23 cellular contexts compared by ENCODE assay signal in the genomic region with DNA sequence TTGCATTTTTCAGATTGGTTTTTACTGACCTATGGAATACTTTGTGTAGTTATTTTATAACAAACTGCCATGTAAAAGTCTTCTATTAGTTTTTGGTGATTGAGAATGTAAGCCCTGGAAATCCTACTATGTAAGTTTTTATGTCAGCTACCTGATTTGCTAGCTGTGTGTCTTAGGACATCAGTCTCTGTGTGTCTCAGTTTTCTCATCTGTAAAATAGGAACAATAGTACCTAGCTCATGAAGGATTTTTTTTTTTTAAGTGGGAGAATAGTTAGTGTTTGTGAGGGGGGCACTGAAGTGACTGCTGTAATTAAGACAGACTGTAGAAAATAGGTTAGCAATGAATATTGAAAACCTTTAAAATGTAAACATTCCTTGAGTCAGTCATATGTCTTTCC. TPM values are rescaled to one million over a fixed set of nuclear protein-coding genes. Genes with fewer than 3 reads are reported as not detected.
A peak's percentile ranks its signal among the peaks of the same experiment; 100 is the strongest.
DNase-seq lines count a peak whose midpoint lies in the region; ATAC-seq, FAIRE-seq and TF ChIP-seq lines count a peak whose summit lies in the region.
"Had no signal": no experiment of that assay in that cellular context is flagged by ENCODE, and none has a peak within 500 bp of the region (broad histone marks: within the 10 kb centered on the region; RNA-seq: fewer than 3 reads in every experiment).

No MANE protein-coding gene starts in this region.

- H3K9me3 ChIP-seq in HepG2 (ENCODE audit: low read length) (no peaks in the 10 kb centered on the region), right lobe of liver (no peaks in the 10 kb centered on the region), WERI-Rb-1 (ENCODE audit: severe bottlenecking) (no peaks in the 10 kb centered on the region)
- H3K9me3 ChIP-seq: A549; BE2C; BLaER1 treated with 17β-estradiol and CSF1 and Interleukin-3, amounts not matched to agents 10 nM and 100 nM had no signal

- ATAC-seq in HepG2 = no peak
- no peak for ATAC-seq in right lobe of liver
- ATAC-seq in effector memory CD8-positive, alpha-beta T cell (replicated peaks) = no peak
- ATAC-seq in naive B cell (ENCODE audit: low read depth in 2 of 2) = no peak
- ATAC-seq: A549 had no signal

- POLR2A ChIA-PET in HepG2 (lab: Yijun Ruan, JAX) = no interaction called here

- H3K27me3 ChIP-seq in HepG2 (ENCODE audit: control insufficient read depth in 1 of 2, insufficient read depth in 2 of 2, low read length in 2 of 2) = no peaks in the 10 kb centered on the region
- no peaks in the 10 kb centered on the region for H3K27me3 ChIP-seq in right lobe of liver
- H3K27me3 ChIP-seq in WERI-Rb-1 (ENCODE audit: insufficient read depth, low read depth, severe bottlenecking) = no peaks in the 10 kb centered on the region
- H3K27me3 ChIP-seq: BE2C; BLaER1 treated with 17β-estradiol and CSF1 and Interleukin-3, amounts not matched to agents 10 nM and 100 nM had no signal

- H2AFZ ChIP-seq in HepG2 (ENCODE audit: low read length) = no peak overlapping the region
- H2AFZ ChIP-seq: GM23248 had no signal

- TF ChIP-seq EP300 in HepG2 (IDR thresholded peaks at IDR 0.05; ENCODE audit: low read depth in 2 of 2, low read length in 2 of 2) (no peak), HepG2 (CRISPR knock-in tag; IDR thresholded peaks at IDR 0.05; ENCODE audit: borderline replicate concordance) (no peak)

- H3K36me3 ChIP-seq in HepG2 (replicated peaks in 1 of 2; ENCODE audit: control insufficient read depth in 1 of 2, insufficient read depth in 2 of 2, low read length in 2 of 2) (peaks cover 1 to 19% of the 10 kb centered on the region in 2 experiments; a peak in 3 of 5 replicates), right lobe of liver (no peaks in the 10 kb centered on the region), WERI-Rb-1 (peaks cover 7% of the 10 kb centered on the region)

- in situ Hi-C loops in HepG2 (cut with HindIII; ENCODE audit: extremely low pct_ligation_motif_present, low pct_unique_long_range_greater_than_20kb) = no loop called here

- H3K27me3 Mint-ChIP-seq in effector memory CD8-positive, alpha-beta T cell = no peaks in the 10 kb centered on the region
- no peaks in the 10 kb centered on the region for H3K27me3 Mint-ChIP-seq in naive B cell
- H3K27me3 Mint-ChIP-seq: CD4-positive, alpha-beta T cell; CD8-positive, alpha-beta memory T cell had no signal

- no peak for FAIRE-seq in HepG2 (lab: Jason Lieb, UNC)
- FAIRE-seq: A549, GM12892, GM19239, H1 had no signal

- CTCF ChIA-PET in HepG2 (lab: Yijun Ruan, JAX; ENCODE audit: low intra/inter-chr PET ratio, low total read pairs) = no interaction called here

- intact Hi-C loops in HepG2 (cut with micrococcal nuclease; ENCODE audit: unreplicated experiment) (no loop called here), right lobe of liver (cut with DNase I) (no loop called here)

- H3K4me1 Mint-ChIP-seq in effector memory CD8-positive, alpha-beta T cell (ENCODE audit: low read depth in 2 of 2) = peaks cover 22 to 36% of the 10 kb centered on the region in 2 donors
- peaks cover 29 to 44% (median 32%) of the 10 kb centered on the region in 3 donors for H3K4me1 Mint-ChIP-seq in naive B cell

- no peak overlapping the region for H3K4me2 ChIP-seq in HepG2 (ENCODE audit: low read depth, low read length)
- H3K4me2 ChIP-seq: A549; BLaER1 treated with 17β-estradiol and CSF1 and Interleukin-3, amounts not matched to agents 10 nM and 100 nM had no signal

- H3K4me3 ChIP-seq in HepG2 (replicated peaks in 1 of 3; ENCODE audit: insufficient read depth in 1 of 3, low read depth in 2 of 3, low read length in 3 of 3) = no peak overlapping the region
- no peak overlapping the region for H3K4me3 ChIP-seq in right lobe of liver
- H3K4me3 ChIP-seq in WERI-Rb-1 (ENCODE audit: low read depth, low read length) = no peak overlapping the region
- H3K4me3 ChIP-seq: A549; BLaER1 treated with 17β-estradiol and CSF1 and Interleukin-3, amounts not matched to agents 10 nM and 100 nM; GM23248 had no signal

- TF ChIP-seq RAD21 in HepG2 (CRISPR knock-in tag; IDR thresholded peaks at IDR 0.05) = no peak

- TF ChIP-seq POLR2A in HepG2 (IDR thresholded peaks at IDR 0.05; ENCODE audit: insufficient read depth in 1 of 2, low read depth in 2 of 2, low read length in 2 of 2) = no peak
- TF ChIP-seq POLR2A in right lobe of liver (IDR thresholded peaks at IDR 0.05) = no peak

- peak overlapping the region; percentile 0 to 47 for H3K27ac Mint-ChIP-seq in effector memory CD8-positive, alpha-beta T cell
- H3K27ac Mint-ChIP-seq in naive B cell = peak overlapping the region in 4 of 6 donors; percentile 6 to 22 (median 12)

- H3K9me3 Mint-ChIP-seq in effector memory CD8-positive, alpha-beta T cell = no peaks in the 10 kb centered on the region
- no peaks in the 10 kb centered on the region for H3K9me3 Mint-ChIP-seq in naive B cell
- H3K9me3 Mint-ChIP-seq: CD14-positive monocyte; CD4-positive, alpha-beta T cell; CD8-positive, alpha-beta memory T cell had no signal

- no peaks in the 10 kb centered on the region for H3K4me1 ChIP-seq in HepG2 (ENCODE audit: insufficient read depth, low read length)
- no peaks in the 10 kb centered on the region for H3K4me1 ChIP-seq in right lobe of liver
- H3K4me1 ChIP-seq: A549, BE2C had no signal

- no peak for DNase-seq in HepG2 (ENCODE audit: low spot score)
- DNase-seq in right lobe of liver = no peak
- no peak for DNase-seq in effector memory CD8-positive, alpha-beta T cell
- no peak for DNase-seq in naive B cell
- no peak for DNase-seq in WERI-Rb-1
- DNase-seq in NCI-H2081 (lab: John Stamatoyannopoulos, UW) = no peak
- DNase-seq: 8988T; ACHN; AML-193; BE2C; CD4-positive, alpha-beta T cell; CD8-positive, alpha-beta memory T cell; DMS53; DMS79 treated with DMSO at 0.1 percent for 48 hours; GM23248; H7; HCEC 1CT had no signal

- no peak overlapping the region for H3K27ac ChIP-seq in HepG2 (ENCODE audit: extremely low read length, insufficient read depth, low read length)
- H3K27ac ChIP-seq in right lobe of liver = no peak overlapping the region
- H3K27ac ChIP-seq in WERI-Rb-1 = no peak overlapping the region
- H3K27ac ChIP-seq: A549; BLaER1 treated with 17β-estradiol and CSF1 and Interleukin-3, amounts not matched to agents 10 nM and 100 nM; GM23248 had no signal

- peaks cover 7% of the 10 kb centered on the region for H3K36me3 Mint-ChIP-seq in effector memory CD8-positive, alpha-beta T cell (ENCODE audit: insufficient read depth)
- no peaks in the 10 kb centered on the region for H3K36me3 Mint-ChIP-seq in naive B cell

- H3K9ac ChIP-seq in HepG2 (ENCODE audit: insufficient read depth, low read depth, low read length) = no peak overlapping the region
- H3K9ac ChIP-seq: BLaER1 treated with 17β-estradiol and CSF1 and Interleukin-3, amounts not matched to agents 10 nM and 100 nM; GM23248 had no signal

- no TSS peak for BruUV-seq in HepG2 (replicated peaks; lab: Mats Ljungman, UMichigan)

- H4K20me1 ChIP-seq in HepG2 (ENCODE audit: insufficient read depth, low read length) = peaks cover 4% of the 10 kb centered on the region; the same call in 1 of the 2 replicates

- H3K79me2 ChIP-seq in HepG2 (ENCODE audit: insufficient read depth, low read length) = peaks cover 10% of the 10 kb centered on the region

- H3K4me3 Mint-ChIP-seq in effector memory CD8-positive, alpha-beta T cell = no peak overlapping the region
- no peak overlapping the region for H3K4me3 Mint-ChIP-seq in naive B cell
- H3K4me3 Mint-ChIP-seq: CD14-positive monocyte; CD4-positive, alpha-beta T cell; CD8-positive, alpha-beta memory T cell had no signal

- TF ChIP-seq CTCF in HepG2 (CRISPR knock-in tag; IDR thresholded peaks at IDR 0.05) = no peak
- no peak for TF ChIP-seq CTCF in right lobe of liver (IDR thresholded peaks at IDR 0.05)
- TF ChIP-seq CTCF in WERI-Rb-1 (IDR thresholded peaks at IDR 0.05; ENCODE audit: low read depth, low read length) = no peak

TF ChIP-seq in HepG2, 621 proteins besides CTCF, POLR2A, EP300 and RAD21:
- TF ChIP-seq ZNF629 (CRISPR knock-in tag; conservative IDR thresholded peaks at IDR 0.05) (peak; percentile 80), ZNF883 (CRISPR knock-in tag; IDR thresholded peaks at IDR 0.05; ENCODE audit: not compliant biosample characterization) (no peak)

RNA-seq across cellular contexts. Expression of gene KCNMB4, which starts 51.9 kb away (rescaled TPM):
- total RNA-seq in HepG2 (2016; rRNA removed; fragmentation: Illumina TruSeq; extraction: Trizol) (0.84 and 1.7 TPM in 2 replicates), right lobe of liver (1 to 10 TPM in 1 of 6 experiments, under 1 TPM in 5; 0.25 to 1.3 (median 0.57) TPM)
- total RNA-seq in HepG2 (2016; cell fraction: cytosol; rRNA removed; fragmentation: Illumina TruSeq; extraction: Trizol; ENCODE audit: low read depth) = 0.71 and 0.97 TPM in 2 replicates
- 0.68 and 0.89 TPM in 2 replicates for total RNA-seq in HepG2 (2016; cell fraction: insoluble cytoplasmic fraction; rRNA removed; fragmentation: Illumina TruSeq; extraction: Trizol)
- 1.3 and 1.8 TPM in 2 replicates for total RNA-seq in HepG2 (2016; cell fraction: membrane; rRNA removed; fragmentation: Illumina TruSeq; extraction: Trizol)
- 0.66 and 0.68 TPM in 2 replicates for total RNA-seq in HepG2 (2016; cell fraction: nucleus; rRNA removed; fragmentation: Illumina TruSeq; extraction: Trizol)
- polyA plus RNA-seq in HepG2 (2011; rRNA removed) (0.67 and 1.1 TPM in 2 replicates), naive B cell (ENCODE audit: low read depth in 6 of 6) (1 to 10 TPM in 1 of 6 donors, under 1 TPM in 5; 0.44 to 1.7 (median 0.75) TPM)
- polyA plus RNA-seq in HepG2 (2011; cell fraction: cytosol; rRNA removed) = 0.95 and 1.1 TPM in 2 replicates
- 0.53 and 0.57 TPM in 2 replicates for polyA plus RNA-seq in HepG2 (2011; cell fraction: nucleus; rRNA removed)
- polyA plus RNA-seq in HepG2 (2012) = 0.35 and 0.38 TPM in 2 replicates
- 1.0 and 1.1 TPM in 2 replicates for polyA plus RNA-seq in HepG2 (2016; cell fraction: cytosol; fragmentation: Illumina TruSeq; extraction: Trizol; ENCODE audit: low read depth)
- 0.85 and 0.97 TPM in 2 replicates for polyA plus RNA-seq in HepG2 (2016; cell fraction: insoluble cytoplasmic fraction; fragmentation: Illumina TruSeq; extraction: Trizol; ENCODE audit: low read depth)
- polyA plus RNA-seq in HepG2 (2016; cell fraction: membrane; fragmentation: Illumina TruSeq; extraction: Trizol; ENCODE audit: low read depth) = 1.2 and 1.5 TPM in 2 replicates
- polyA plus RNA-seq in HepG2 (2016; cell fraction: nucleus; fragmentation: Illumina TruSeq; extraction: Trizol; ENCODE audit: insufficient read depth, low read depth) = 0.88 and 0.93 TPM in 2 replicates
- polyA minus RNA-seq in HepG2 (2011; rRNA and poly(A)+ RNA removed; ENCODE audit: low replicate concordance) = 1.6 and 2.8 TPM in 2 replicates
- 0.44 and 0.59 TPM in 2 replicates for polyA minus RNA-seq in HepG2 (2011; cell fraction: cytosol; rRNA and poly(A)+ RNA removed)
- 0.77 and 1.2 TPM in 2 replicates for polyA minus RNA-seq in HepG2 (2011; cell fraction: nucleus; rRNA and poly(A)+ RNA removed)
